ENCODE assay signal across 2 cellular contexts in the genomic region with DNA sequence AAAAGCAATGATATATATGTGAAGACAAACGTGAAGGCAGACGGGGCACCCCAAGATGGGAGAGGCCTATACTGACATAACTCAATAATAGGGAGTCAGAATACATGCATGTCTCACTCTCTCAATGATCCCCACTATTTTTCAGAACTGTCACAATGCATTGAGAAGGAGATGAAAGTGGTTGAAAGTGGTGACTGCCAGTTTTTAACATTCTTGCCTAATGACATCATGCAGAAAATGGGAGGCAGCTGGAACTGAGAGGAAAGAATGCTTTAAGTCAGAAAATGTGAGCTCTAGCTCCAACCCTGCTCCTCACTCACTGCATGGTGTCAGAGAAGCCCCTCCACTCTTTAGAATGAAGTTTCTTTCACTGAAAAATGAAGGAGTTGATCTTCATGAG.
TF ChIP-seq lines count a peak whose summit lies in the region.

No MANE protein-coding gene starts in this region.

TF ChIP-seq in HepG2, 621 proteins besides CTCF, POLR2A, EP300 and RAD21:
- TF ChIP-seq SIN3A (IDR thresholded peaks at IDR 0.05; ENCODE audit: borderline replicate concordance, low read depth, low read length) (no peak), ATF7 (IDR thresholded peaks at IDR 0.05) (peak; percentile 22; the same call in 1 of the 2 replicates), ATF7 (CRISPR knock-in tag; IDR thresholded peaks at IDR 0.05) (no peak)

TF ChIP-seq in K562, 482 proteins besides CTCF, POLR2A, EP300 and RAD21:
- no peak for TF ChIP-seq ZNF561 (CRISPR knock-in tag; conservative IDR thresholded peaks at IDR 0.05)
- no peak for TF ChIP-seq BRD9 (IDR thresholded peaks at IDR 0.05; ENCODE audit: low read depth, partially characterized antibody)
- 0 out of 2 replicates have a peak, but pooled peaks have one; percentile 12 for TF ChIP-seq JUND (IDR thresholded peaks at IDR 0.05; ENCODE audit: borderline replicate concordance, low read depth, low read length)
- no peak; the same call in 2 of the 3 replicates for TF ChIP-seq JUND (tag; IDR thresholded peaks at IDR 0.05; ENCODE audit: borderline replicate concordance, low read depth, low read length)
- TF ChIP-seq, protein P1, sequence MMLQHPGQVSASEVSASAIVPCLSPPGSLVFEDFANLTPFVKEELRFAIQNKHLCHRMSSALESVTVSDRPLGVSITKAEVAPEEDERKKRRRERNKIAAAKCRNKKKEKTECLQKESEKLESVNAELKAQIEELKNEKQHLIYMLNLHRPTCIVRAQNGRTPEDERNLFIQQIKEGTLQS (IDR thresholded peaks at IDR 0.05), result peak; percentile 41; the same call in 1 of the 2 replicates
- TF ChIP-seq, protein P1 (CRISPR knock-in tag; conservative IDR thresholded peaks at IDR 0.05), result no peak
- no peak for TF ChIP-seq SP1 (CRISPR knock-in tag; IDR thresholded peaks at IDR 0.05)
